Comparison of ENCODE assay signal across 8 cellular contexts in the genomic region with DNA sequence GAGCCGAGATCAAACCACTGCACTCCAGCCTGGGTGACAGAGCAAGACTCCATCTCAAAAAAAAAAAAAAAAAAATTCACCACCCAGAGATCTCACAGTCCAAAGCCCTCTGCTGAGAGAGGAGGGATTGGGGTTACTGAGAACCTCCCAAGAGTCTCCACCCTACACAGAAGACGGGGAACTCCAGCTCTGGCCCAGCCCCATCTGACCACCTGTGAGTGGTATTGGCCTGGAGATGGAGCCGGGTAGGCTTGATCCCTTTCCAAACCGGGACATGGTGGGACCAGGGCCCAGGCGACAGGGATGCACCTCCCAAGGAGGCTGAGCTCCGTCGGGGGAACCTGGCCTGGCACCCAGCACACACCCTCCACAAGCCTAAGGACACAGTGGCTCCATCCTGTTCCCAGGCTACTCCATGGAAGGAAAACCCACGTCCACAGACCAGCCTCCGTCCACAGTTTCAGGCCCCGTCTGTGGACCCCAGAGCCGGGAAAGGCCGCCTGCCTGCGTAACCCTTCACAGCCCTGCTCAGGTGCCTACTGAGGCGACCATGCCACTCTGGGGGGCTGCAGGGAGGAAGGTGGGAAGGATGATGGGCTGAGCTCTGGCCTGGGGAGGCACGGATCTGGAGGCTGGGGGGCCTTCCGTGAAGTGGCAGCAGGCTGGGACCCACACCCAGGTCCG. TPM values are rescaled to one million over a fixed set of nuclear protein-coding genes. Genes with fewer than 3 reads are reported as not detected.
DNase-seq lines count a peak whose midpoint lies in the region; ATAC-seq, FAIRE-seq and TF ChIP-seq lines count a peak whose summit lies in the region.

No MANE protein-coding gene starts in this region.

- no peaks in the 10 kb centered on the region for H3K27me3 Mint-ChIP-seq in activated CD4-positive, alpha-beta T cell treated with anti-CD3 and anti-CD28 coated beads, Interleukin-2, amount 10 ng/mL, durations not matched to agents 24 days and 14 days

- H3K9ac ChIP-seq in kidney (ENCODE audit: low read length in 2 of 2), result peak overlapping the region in 1 of 2 donors; percentile 78

- H3K4me1 ChIP-seq in kidney (ENCODE audit: control insufficient read depth in 1 of 2, insufficient read depth in 1 of 2, low read depth in 1 of 2, low read length in 2 of 2) (peaks cover 8 to 46% of the 10 kb centered on the region in 2 donors), suprapubic skin (peaks cover 69% of the 10 kb centered on the region)

- H3K27ac ChIP-seq in kidney (ENCODE audit: low read depth in 2 of 2, low read length in 2 of 2), result no peak overlapping the region
- no peak overlapping the region for H3K27ac ChIP-seq in suprapubic skin

- 19% methylated on average over 1 of the region's 17 CpGs for WGBS in suprapubic skin

- H3K36me3 Mint-ChIP-seq in activated CD4-positive, alpha-beta T cell treated with anti-CD3 and anti-CD28 coated beads, Interleukin-2, amount 10 ng/mL, durations not matched to agents 24 days and 14 days (ENCODE audit: low read depth), result peaks cover 9% of the 10 kb centered on the region
- peaks cover 5 to 7% of the 10 kb centered on the region in 2 donors for H3K36me3 Mint-ChIP-seq in activated naive CD4-positive, alpha-beta T cell treated with anti-CD3 and anti-CD28 coated beads, Interleukin-2, amount 50 U/mL, for 72 hours

- peaks cover 0 to 2% of the 10 kb centered on the region in 2 donors for H3K36me3 ChIP-seq in kidney (ENCODE audit: control insufficient read depth in 1 of 2, insufficient read depth in 2 of 2, low read length in 2 of 2)
- H3K36me3 ChIP-seq in suprapubic skin, result peaks cover 5% of the 10 kb centered on the region

- TF ChIP-seq CTCF in kidney (IDR thresholded peaks at IDR 0.05; ENCODE audit: borderline replicate concordance, extremely low read depth, insufficient read depth) (no peak), suprapubic skin (IDR thresholded peaks at IDR 0.05) (no peak)

- H3K27ac Mint-ChIP-seq in activated CD4-positive, alpha-beta T cell treated with anti-CD3 and anti-CD28 coated beads, Interleukin-2, amount 10 ng/mL, durations not matched to agents 24 days and 14 days, result no peak overlapping the region
- peak overlapping the region; percentile 82 to 100 for H3K27ac Mint-ChIP-seq in activated naive CD4-positive, alpha-beta T cell treated with anti-CD3 and anti-CD28 coated beads, Interleukin-2, amount 50 U/mL, for 72 hours

- no peak for FAIRE-seq in kidney (lab: Jason Lieb, UNC)

- TF ChIP-seq EP300 in suprapubic skin (IDR thresholded peaks at IDR 0.05), result no peak

- DNase-seq in activated CD4-positive, alpha-beta T cell treated with anti-CD3 and anti-CD28 coated beads, Interleukin-2, amount 10 ng/mL, durations not matched to agents 24 days and 14 days, result no peak
- DNase-seq in activated CD4-positive, alpha-beta T cell treated with anti-CD3 and anti-CD28 coated beads for 4 hours, result no peak
- DNase-seq in activated naive CD4-positive, alpha-beta T cell treated with anti-CD3 and anti-CD28 coated beads, Interleukin-2, amount 50 U/mL, for 72 hours (ENCODE audit: low spot score in 2 of 2), result no peak
- DNase-seq in kidney (no peak), suprapubic skin (ENCODE audit: low spot score in 2 of 2) (no peak), HPDE6-E6E7 (ENCODE audit: extremely low spot score) (no peak), DMS153 treated with DMSO at 0.1 percent for 48 hours (lab: John Stamatoyannopoulos, UW; ENCODE audit: unreplicated experiment) (no peak)

- H3K4me3 Mint-ChIP-seq in activated CD4-positive, alpha-beta T cell treated with anti-CD3 and anti-CD28 coated beads, Interleukin-2, amount 10 ng/mL, durations not matched to agents 24 days and 14 days, result peak overlapping the region; percentile 98

- H3K9me3 ChIP-seq in kidney (ENCODE audit: control insufficient read depth in 1 of 2, low read length in 2 of 2) (no peaks in the 10 kb centered on the region), suprapubic skin (no peaks in the 10 kb centered on the region)

- intact Hi-C loops in activated CD4-positive, alpha-beta T cell treated with anti-CD3 and anti-CD28 coated beads, Interleukin-2, amount 10 ng/mL, durations not matched to agents 24 days and 14 days (cut with micrococcal nuclease), result no loop called here
- intact Hi-C loops in kidney (cut with DNase I), result no loop called here

- H3K4me1 Mint-ChIP-seq in activated CD4-positive, alpha-beta T cell treated with anti-CD3 and anti-CD28 coated beads, Interleukin-2, amount 10 ng/mL, durations not matched to agents 24 days and 14 days, result peaks cover 24% of the 10 kb centered on the region

- no peak for TF ChIP-seq POLR2A in suprapubic skin (IDR thresholded peaks at IDR 0.05)

- H3K9me3 Mint-ChIP-seq in activated CD4-positive, alpha-beta T cell treated with anti-CD3 and anti-CD28 coated beads, Interleukin-2, amount 10 ng/mL, durations not matched to agents 24 days and 14 days, result no peaks in the 10 kb centered on the region
- no peaks in the 10 kb centered on the region for H3K9me3 Mint-ChIP-seq in activated naive CD4-positive, alpha-beta T cell treated with anti-CD3 and anti-CD28 coated beads, Interleukin-2, amount 50 U/mL, for 72 hours

- H3K4me3 ChIP-seq in kidney (ENCODE audit: low read length in 2 of 2) (peak overlapping the region; percentile 80 to 84), suprapubic skin (peak overlapping the region; percentile 81)

- no peaks in the 10 kb centered on the region for H3K27me3 ChIP-seq in suprapubic skin

- no peak for ATAC-seq in activated naive CD4-positive, alpha-beta T cell treated with anti-CD3 and anti-CD28 coated beads, Interleukin-2, amount 50 U/mL, for 72 hours
- no peak for ATAC-seq in GM18873 (IDR thresholded peaks at IDR 0.05; ENCODE audit: low FRiP score, unreplicated experiment)

RNA-seq across cellular contexts. Expression of gene TMEM259, which starts 1.8 kb away (rescaled TPM):
- total RNA-seq in activated CD4-positive, alpha-beta T cell treated with anti-CD3 and anti-CD28 coated beads, Interleukin-2, amount 10 ng/mL, durations not matched to agents 24 days and 14 days, result 154 and 156 TPM in 2 replicates
- 100 to 1,000 TPM; 104 to 156 TPM for total RNA-seq in activated naive CD4-positive, alpha-beta T cell treated with anti-CD3 and anti-CD28 coated beads, Interleukin-2, amount 50 U/mL, for 72 hours
- total RNA-seq in kidney (180 TPM), suprapubic skin (100 to 1,000 TPM; 165 to 349 (median 243) TPM)
- 129 TPM for polyA plus RNA-seq in kidney (ENCODE audit: insufficient read depth, low read depth, low replicate concordance)

RNA-seq across cellular contexts. Expression of gene RNU6-2, which starts 2.2 kb away (rescaled TPM):
- total RNA-seq in activated CD4-positive, alpha-beta T cell treated with anti-CD3 and anti-CD28 coated beads, Interleukin-2, amount 10 ng/mL, durations not matched to agents 24 days and 14 days, result not detected in 2 replicates
- not detected for total RNA-seq in activated naive CD4-positive, alpha-beta T cell treated with anti-CD3 and anti-CD28 coated beads, Interleukin-2, amount 50 U/mL, for 72 hours
- total RNA-seq in kidney, result not detected
- not detected for polyA plus RNA-seq in kidney (ENCODE audit: insufficient read depth, low read depth, low replicate concordance)
- not detected for total RNA-seq in suprapubic skin

RNA-seq across cellular contexts. Expression of gene CNN2, which starts 7.3 kb away (rescaled TPM):
- total RNA-seq in activated CD4-positive, alpha-beta T cell treated with anti-CD3 and anti-CD28 coated beads, Interleukin-2, amount 10 ng/mL, durations not matched to agents 24 days and 14 days, result 112 TPM in 2 replicates
- total RNA-seq in activated naive CD4-positive, alpha-beta T cell treated with anti-CD3 and anti-CD28 coated beads, Interleukin-2, amount 50 U/mL, for 72 hours, result 100 to 1,000 TPM; 187 to 254 TPM
- total RNA-seq in kidney, result 131 TPM
- 64.1 TPM for polyA plus RNA-seq in kidney (ENCODE audit: insufficient read depth, low read depth, low replicate concordance)
- 10 to 100 TPM; 44.0 to 75.1 (median 68.4) TPM for total RNA-seq in suprapubic skin

RNA-seq across cellular contexts. Expression of gene GRIN3B, which starts 18.9 kb away (rescaled TPM):
- total RNA-seq in activated CD4-positive, alpha-beta T cell treated with anti-CD3 and anti-CD28 coated beads, Interleukin-2, amount 10 ng/mL, durations not matched to agents 24 days and 14 days, result 0.07 TPM in 1 of 2 replicates, not detected in the other
- total RNA-seq in activated naive CD4-positive, alpha-beta T cell treated with anti-CD3 and anti-CD28 coated beads, Interleukin-2, amount 50 U/mL, for 72 hours, result under 1 TPM; 0.07 to 0.19 TPM
- total RNA-seq in kidney (0.44 TPM), suprapubic skin (1 to 10 TPM in 1 of 4 donors, under 1 TPM in 1, not detected in 2; 0.13 to 1.1 TPM)
- 0.15 TPM for polyA plus RNA-seq in kidney (ENCODE audit: insufficient read depth, low read depth, low replicate concordance)

RNA-seq across cellular contexts. Expression of gene ABCA7, which starts 20.8 kb away (rescaled TPM):
- total RNA-seq in activated CD4-positive, alpha-beta T cell treated with anti-CD3 and anti-CD28 coated beads, Interleukin-2, amount 10 ng/mL, durations not matched to agents 24 days and 14 days, result 15.8 TPM in 2 replicates
- 100 to 1,000 TPM in 1 of 2 donors, 10 to 100 TPM in 1; 17.8 to 105 TPM for total RNA-seq in activated naive CD4-positive, alpha-beta T cell treated with anti-CD3 and anti-CD28 coated beads, Interleukin-2, amount 50 U/mL, for 72 hours
- total RNA-seq in kidney (20.4 TPM), suprapubic skin (10 to 100 TPM; 29.8 to 97.6 (median 47.5) TPM)
- 11.7 TPM for polyA plus RNA-seq in kidney (ENCODE audit: insufficient read depth, low read depth, low replicate concordance)
